In genomic region chr1:9809122-9809521, GRCh38 we compare ENCODE assay signal across 15 cellular contexts. TPM values are rescaled to one million over a fixed set of nuclear protein-coding genes. Genes with fewer than 3 reads are reported as not detected.
DNase-seq lines count a peak whose midpoint lies in the region; ATAC-seq and TF ChIP-seq lines count a peak whose summit lies in the region.
"Had no signal": no experiment of that assay in that cellular context is flagged by ENCODE, and none has a peak within 500 bp of the region (broad histone marks: within the 10 kb centered on the region; RNA-seq: fewer than 3 reads in every experiment).

No MANE protein-coding gene starts in this region.

- H3K4me1 Mint-ChIP-seq in T-cell: peaks cover 55 to 68% (median 65%) of the 10 kb centered on the region in 3 donors

- H3K27ac ChIP-seq in uterus: no peak overlapping the region
- H3K27ac ChIP-seq: heart left ventricle, thoracic aorta had no signal

- no peaks in the 10 kb centered on the region for H3K9me3 Mint-ChIP-seq in T-cell
- H3K9me3 Mint-ChIP-seq: activated T-cell treated with anti-CD3 and anti-CD28 coated beads, Interleukin-2, amount 50 U/mL, for 72 hours had no signal

- H3K9me3 ChIP-seq in uterus: no peaks in the 10 kb centered on the region
- H3K9me3 ChIP-seq: heart left ventricle, thoracic aorta had no signal

- no peaks in the 10 kb centered on the region for H3K27me3 Mint-ChIP-seq in T-cell

- intact Hi-C loops in left ventricle myocardium superior (cut with micrococcal nuclease): no loop called here
- intact Hi-C loops in uterus (cut with DNase I; ENCODE audit: low total_unique reads): no loop called here

- no peak for TF ChIP-seq CTCF in uterus (IDR thresholded peaks at IDR 0.05)

- peaks cover 10% of the 10 kb centered on the region for H3K36me3 Mint-ChIP-seq in T-cell

- H3K27me3 ChIP-seq in uterus: no peaks in the 10 kb centered on the region
- H3K27me3 ChIP-seq: heart left ventricle had no signal

- H3K36me3 ChIP-seq in uterus: no peaks in the 10 kb centered on the region
- H3K36me3 ChIP-seq: heart left ventricle, thoracic aorta had no signal

- POLR2A ChIA-PET in HEK293T (lab: Yijun Ruan, JAX): no interaction called here
- POLR2A ChIA-PET in T-cell (lab: Charles Lee): no interaction called here

- DNase-seq in HEK293T (ENCODE audit: extremely low spot score) (no peak), T-cell (no peak), left ventricle myocardium superior (no peak), renal cortical epithelial cell (ENCODE audit: low read depth) (peak; percentile 76), uterus (no peak), DMS53 (lab: John Stamatoyannopoulos, UW) (no peak)
- DNase-seq in activated CD8-positive, alpha-beta memory T cell treated with anti-CD3 and anti-CD28 coated beads, Interleukin-2, amount 50 U/mL, for 4 hours: no peak
- DNase-seq: activated T-cell treated with anti-CD3 and anti-CD28 coated beads, Interleukin-2, amount 50 U/mL, for 72 hours; heart left ventricle; NCI-H146; NCI-H748 treated with DMSO at 0.1 percent for 48 hours; SIG-M5 had no signal

- peak overlapping the region; percentile 16 to 31 for H3K27ac Mint-ChIP-seq in T-cell
- H3K27ac Mint-ChIP-seq: activated T-cell treated with anti-CD3 and anti-CD28 coated beads, Interleukin-2, amount 50 U/mL, for 72 hours had no signal

- TF ChIP-seq POLR2A in uterus (IDR thresholded peaks at IDR 0.05): no peak

- no peak overlapping the region for H3K4me3 Mint-ChIP-seq in T-cell
- H3K4me3 Mint-ChIP-seq: activated T-cell treated with anti-CD3 and anti-CD28 coated beads, Interleukin-2, amount 50 U/mL, for 72 hours had no signal

- CTCF ChIA-PET in HEK293T (lab: Yijun Ruan, JAX): interaction anchor here (0.8 kb wide), 1 partner anchor 14 kb away, joined by 3 read pairs; no protein-coding TSS in a partner anchor
- CTCF ChIA-PET in T-cell (lab: Charles Lee): no interaction called here

- no peak overlapping the region for H3K4me3 ChIP-seq in uterus
- H3K4me3 ChIP-seq: heart left ventricle, thoracic aorta had no signal

- H3K4me1 ChIP-seq in uterus: peaks cover 5 to 7% of the 10 kb centered on the region in 2 donors

- ATAC-seq in T-cell (replicated peaks in 1 of 4) (no peak), left ventricle myocardium superior (peak; percentile 22)
- ATAC-seq: activated T-cell treated with anti-CD3 and anti-CD28 coated beads, Interleukin-2, amount 50 U/mL, for 72 hours; HCT116; HepG2 had no signal

TF ChIP-seq in HEK293T, 16 proteins besides CTCF, POLR2A, EP300 and RAD21:
- 0 out of 2 replicates have a peak, but pooled peaks have one; percentile 21 for TF ChIP-seq PKNOX1 (IDR thresholded peaks at IDR 0.05)
- no peak for TF ChIP-seq CTBP1 (IDR thresholded peaks at IDR 0.05; ENCODE audit: borderline replicate concordance)
- no peak for TF ChIP-seq FOXA1 (IDR thresholded peaks at IDR 0.05)
- no peak for TF ChIP-seq ZNF384 (IDR thresholded peaks at IDR 0.05)
- no peak for TF ChIP-seq FOXM1 (IDR thresholded peaks at IDR 0.05; ENCODE audit: borderline replicate concordance)
- no peak for TF ChIP-seq ELF4 (IDR thresholded peaks at IDR 0.05)
- no peak for TF ChIP-seq LEF1 (IDR thresholded peaks at IDR 0.05; ENCODE audit: borderline replicate concordance)
TF ChIP-seq in HEK293T: peak in this region for 1.

RNA-seq across cellular contexts. Expression of gene CLSTN1, which starts 14.6 kb away (rescaled TPM):
- 100 to 1,000 TPM in 2 of 5 donors, 10 to 100 TPM in 3; 84.6 to 105 (median 91.2) TPM for total RNA-seq in T-cell
- 54.9 TPM for total RNA-seq in left ventricle myocardium superior
- total RNA-seq in renal cortical epithelial cell: 92.9 and 178 TPM in 2 replicates
- 100 to 1,000 TPM in 2 of 4 donors, 10 to 100 TPM in 2; 46.8 to 184 (median 94.0) TPM for total RNA-seq in uterus
